21 cellular contexts compared by ENCODE assay signal in genomic region chr2:123514808-123515207, GRCh38.
A peak's percentile ranks its signal among the peaks of the same experiment; 100 is the strongest.
DNase-seq lines count a peak whose midpoint lies in the region; ATAC-seq and TF ChIP-seq lines count a peak whose summit lies in the region.
"Had no signal": no experiment of that assay in that cellular context is flagged by ENCODE, and none has a peak within 500 bp of the region (broad histone marks: within the 10 kb centered on the region; RNA-seq: fewer than 3 reads in every experiment).

No MANE protein-coding gene starts in this region.

- DNase-seq in H4 (ENCODE audit: low spot score) (peak; percentile 9), RWPE1 (ENCODE audit: low spot score) (no peak), epithelial cell of esophagus (ENCODE audit: low read depth) (no peak), right atrium auricular region (ENCODE audit: low spot score) (no peak), globus pallidus (ENCODE audit: low spot score) (no peak)
- DNase-seq: activated CD4-positive, alpha-beta T cell treated with anti-CD3 and anti-CD28 coated beads for 36 hours; activated naive CD4-positive, alpha-beta T cell treated with anti-CD3 and anti-CD28 coated beads, Interleukin-2, amount 50 U/mL, for 16 hours; brain microvascular endothelial cell; IMR-90; kidney; NCI-H1048; NCI-H1694 treated with DMSO at 0.1 percent for 48 hours; psoas muscle; SHP77 treated with DMSO at 0.1 percent for 48 hours; stimulated activated CD4-positive, alpha-beta T cell treated with anti-CD3 and anti-CD28 coated beads, Interleukin-4, amount 100 ng/mL, for 4 hours; tibial artery had no signal

- H3K4me2 ChIP-seq in parathyroid adenoma (ENCODE audit: low read length), result no peak overlapping the region
- H3K4me2 ChIP-seq: BLaER1 had no signal

- H3K27me3 ChIP-seq in parathyroid adenoma (ENCODE audit: control insufficient read depth, insufficient read depth, low read length) (no peaks in the 10 kb centered on the region), right atrium auricular region (no peaks in the 10 kb centered on the region)
- H3K27me3 ChIP-seq: BLaER1, brain microvascular endothelial cell, tibial artery, vagina had no signal

- H3K4me1 ChIP-seq in parathyroid adenoma (no peaks in the 10 kb centered on the region), right atrium auricular region (no peaks in the 10 kb centered on the region)
- H3K4me1 ChIP-seq: BLaER1, psoas muscle, tibial artery, vagina had no signal

- no peaks in the 10 kb centered on the region for H3K9me3 ChIP-seq in parathyroid adenoma (ENCODE audit: control insufficient read depth, low read length)
- no peaks in the 10 kb centered on the region for H3K9me3 ChIP-seq in right atrium auricular region
- H3K9me3 ChIP-seq: BLaER1, psoas muscle, tibial artery, vagina had no signal

- H3K4me3 ChIP-seq in epithelial cell of esophagus (ENCODE audit: low read length), result no peak overlapping the region
- no peak overlapping the region for H3K4me3 ChIP-seq in parathyroid adenoma (ENCODE audit: low read depth, low read length)
- H3K4me3 ChIP-seq in right atrium auricular region, result no peak overlapping the region
- H3K4me3 ChIP-seq: BLaER1, psoas muscle, tibial artery, vagina had no signal

- no peaks in the 10 kb centered on the region for H3K79me2 ChIP-seq in parathyroid adenoma

- CTCF ChIA-PET in RWPE1 (lab: Yijun Ruan, JAX), result interaction anchor here (1.0 kb wide), 1 partner anchor 253 kb away, joined by 3 read pairs; no protein-coding TSS in a partner anchor

- H2AFZ ChIP-seq in parathyroid adenoma, result peak overlapping the region; percentile 23

- POLR2A ChIA-PET in RWPE1 (lab: Yijun Ruan, JAX; ENCODE audit: low non-redundant PET), result no interaction called here

- 0 out of 2 replicates have a peak, but pooled peaks have one; percentile 22 for TF ChIP-seq CTCF in RWPE1 (conservative IDR thresholded peaks at IDR 0.05; ENCODE audit: low read depth)
- peak; percentile 36 for TF ChIP-seq CTCF in epithelial cell of esophagus (IDR thresholded peaks at IDR 0.05; ENCODE audit: insufficient read depth, low read depth, low read length, missing control alignments)
- TF ChIP-seq CTCF in parathyroid adenoma (IDR thresholded peaks at IDR 0.05), result no peak
- no peak for TF ChIP-seq CTCF in right atrium auricular region (IDR thresholded peaks at IDR 0.05)

- no peak for ATAC-seq in GM19351 (IDR thresholded peaks at IDR 0.05; ENCODE audit: unreplicated experiment)
- ATAC-seq: activated CD4-positive, alpha-beta T cell treated with anti-CD3 and anti-CD28 coated beads for 36 hours; activated T-helper 17 cell treated with anti-CD3 and anti-CD28 coated beads, Interleukin-2, amount 50 U/mL, for 72 hours; psoas muscle had no signal

- no peak overlapping the region for H3K9ac ChIP-seq in parathyroid adenoma
- H3K9ac ChIP-seq: BLaER1 had no signal

- H3K27ac ChIP-seq in RWPE1 (no peak overlapping the region), parathyroid adenoma (no peak overlapping the region), right atrium auricular region (no peak overlapping the region)
- H3K27ac ChIP-seq: BLaER1, brain microvascular endothelial cell, psoas muscle, tibial artery, vagina had no signal

- H3K36me3 ChIP-seq in parathyroid adenoma (ENCODE audit: control insufficient read depth, insufficient read depth, low read length) (no peaks in the 10 kb centered on the region), right atrium auricular region (no peaks in the 10 kb centered on the region)
- H3K36me3 ChIP-seq: BLaER1, brain microvascular endothelial cell, tibial artery, vagina had no signal

Comparison
In these comparisons a context has a peak if more than half of its experiments do, and no peak if none do; other contexts are left out.
1. CTCF ChIP-seq: peak in RWPE1 (single experiment) and epithelial cell of esophagus (single experiment); none in parathyroid adenoma (single experiment) and right atrium auricular region (0 of 2).